15 cellular contexts compared by ENCODE assay signal in the genomic region with DNA sequence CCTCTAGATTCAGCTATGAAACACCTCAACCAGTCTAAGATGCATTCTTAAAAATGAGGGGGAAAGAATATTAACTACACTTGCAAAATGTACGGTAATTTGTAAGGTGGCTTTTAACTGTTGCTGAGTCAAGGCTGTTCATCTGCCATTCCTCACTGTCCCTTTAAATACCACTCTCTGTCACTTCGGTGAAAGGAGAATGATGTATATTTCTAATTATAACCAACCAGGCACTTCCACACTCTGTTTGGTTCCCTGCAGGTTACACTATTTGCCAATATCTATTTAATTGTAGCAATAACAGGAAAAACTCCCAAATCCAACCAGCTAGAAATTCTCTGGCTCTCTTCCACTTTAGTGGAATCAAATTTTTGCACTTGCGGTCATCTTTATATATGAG.
DNase-seq lines count a peak whose midpoint lies in the region; ATAC-seq lines count a peak whose summit lies in the region.
"Had no signal": no experiment of that assay in that cellular context is flagged by ENCODE, and none has a peak within 500 bp of the region (broad histone marks: within the 10 kb centered on the region; RNA-seq: fewer than 3 reads in every experiment).

No MANE protein-coding gene starts in this region.

- peak overlapping the region; percentile 1 to 33 (median 10) for H3K4me3 ChIP-seq in skeletal muscle tissue (ENCODE audit: low read length in 3 of 3)
- H3K4me3 ChIP-seq: GM23338 had no signal

- peak; percentile 15 for DNase-seq in NCI-H146 (lab: John Stamatoyannopoulos, UW)
- no peak for DNase-seq in NCI-H146 treated with DMSO at 0.1 percent for 48 hours (lab: John Stamatoyannopoulos, UW; ENCODE audit: unreplicated experiment)
- DNase-seq in NCI-H1417 treated with DMSO at 0.1 percent for 48 hours (lab: John Stamatoyannopoulos, UW): peak; percentile 11
- DNase-seq in left cardiac atrium: no peak
- DNase-seq in GM03348 (ENCODE audit: low spot score): no peak
- DNase-seq: CD8-positive, alpha-beta T cell; COR-L47; DMS79 treated with DMSO at 0.1 percent for 48 hours; EL; H7 had no signal

- no peaks in the 10 kb centered on the region for H3K36me3 ChIP-seq in skeletal muscle tissue (ENCODE audit: control insufficient read depth in 3 of 3, insufficient read depth in 3 of 3, low read length in 3 of 3)

- H3K4me1 ChIP-seq in skeletal muscle tissue (ENCODE audit: control insufficient read depth in 3 of 3, insufficient read depth in 3 of 3, low read length in 3 of 3): peaks cover 5 to 9% (median 6%) of the 10 kb centered on the region in 3 donors

- ATAC-seq in left cardiac atrium: peak; percentile 76 to 78
- ATAC-seq in HG03457 (IDR thresholded peaks at IDR 0.05; ENCODE audit: unreplicated experiment): no peak
- ATAC-seq: CD8-positive, alpha-beta T cell; GM23338; HepG2 had no signal

- H3K27me3 ChIP-seq in skeletal muscle tissue (ENCODE audit: control insufficient read depth in 3 of 3, insufficient read depth in 3 of 3, low read length in 3 of 3): peaks cover 0 to 4% (median 0%) of the 10 kb centered on the region in 3 donors

- no peak overlapping the region for H3K9ac ChIP-seq in skeletal muscle tissue (ENCODE audit: low read depth in 1 of 3, low read length in 3 of 3)

- H3K27ac ChIP-seq in skeletal muscle tissue (ENCODE audit: low read depth, low read length): no peak overlapping the region
- H3K27ac ChIP-seq: 22Rv1 had no signal

- intact Hi-C loops in left cardiac atrium (cut with DNase I): no loop called here

- H3K9me3 ChIP-seq in skeletal muscle tissue (ENCODE audit: control insufficient read depth in 3 of 3, low read length in 3 of 3): no peaks in the 10 kb centered on the region

Comparison
In these comparisons a context has a peak if more than half of its experiments do, and no peak if none do; other contexts are left out.
1. DNase-seq: peak in NCI-H146 (single experiment) and NCI-H1417 treated with DMSO at 0.1 percent for 48 hours (single experiment); none in NCI-H146 treated with DMSO at 0.1 percent for 48 hours (single experiment), left cardiac atrium (single experiment) and GM03348 (single experiment).